In genomic region chr10:34699904-34700303, GRCh38 we compare ENCODE assay signal across 15 cellular contexts.
"Had no signal": no experiment of that assay in that cellular context is flagged by ENCODE, and none has a peak within 500 bp of the region (broad histone marks: within the 10 kb centered on the region; RNA-seq: fewer than 3 reads in every experiment).

No MANE protein-coding gene starts in this region.

- H3K27ac ChIP-seq: colonic mucosa, lower lobe of right lung, vagina had no signal

- H3K4me3 ChIP-seq: colonic mucosa, lower lobe of right lung, tibial nerve, vagina had no signal

- FAIRE-seq: islet of Langerhans had no signal

- H3K9me3 ChIP-seq: colonic mucosa, lower lobe of right lung, tibial nerve, vagina had no signal

- H3K4me1 ChIP-seq: colonic mucosa had no signal

- H3K36me3 ChIP-seq: colonic mucosa, lower lobe of right lung, vagina had no signal

- DNase-seq: activated CD4-positive, alpha-beta T cell treated with anti-CD3 and anti-CD28 coated beads, Interleukin-2, amount 10 ng/mL, durations not matched to agents 24 days and 14 days; activated CD8-positive, alpha-beta T cell treated with anti-CD3 and anti-CD28 coated beads for 36 hours; activated naive CD4-positive, alpha-beta T cell; activated naive CD8-positive, alpha-beta T cell treated with anti-CD3 and anti-CD28 coated beads, Interleukin-2, amount 10 ng/mL, durations not matched to agents 7 days and 5 days; activated T-cell treated with anti-CD3 and anti-CD28 coated beads, Interleukin-2, amount 50 U/mL, for 1 hour; caudate nucleus; colonic mucosa; lower lobe of right lung; posterior cingulate gyrus; stimulated activated CD4-positive, alpha-beta T cell treated with anti-CD3 and anti-CD28 coated beads, Interleukin-1b, Interleukin-23, amount 100 ng/mL, for 48 hours; stimulated activated naive CD4-positive, alpha-beta T cell treated with Interleukin-2 at 50 U/mL for 16 hours; substantia nigra had no signal

- H3K27me3 ChIP-seq: colonic mucosa, tibial nerve, vagina had no signal
